Comparison of ENCODE assay signal across 13 cellular contexts in the genomic region with DNA sequence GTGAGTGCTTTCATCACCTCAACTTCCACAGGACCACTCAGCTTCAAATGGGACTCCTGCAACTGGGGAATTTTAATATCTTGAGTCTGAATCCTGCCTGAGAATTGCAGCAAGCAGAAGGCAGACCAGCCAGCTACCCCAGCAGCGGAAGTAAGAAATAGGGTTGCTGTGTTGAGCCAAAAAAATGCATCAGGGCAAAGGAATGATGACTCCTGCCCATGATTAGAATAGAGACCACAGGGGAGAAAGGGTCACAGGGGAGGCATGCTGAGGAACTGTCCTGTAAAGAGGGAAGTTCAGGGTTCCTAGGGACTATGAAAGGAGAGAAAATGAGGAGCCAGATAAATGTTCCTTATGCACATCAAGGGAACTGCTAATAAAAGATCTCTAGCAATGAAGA.
DNase-seq lines count a peak whose midpoint lies in the region; FAIRE-seq and TF ChIP-seq lines count a peak whose summit lies in the region.
"Had no signal": no experiment of that assay in that cellular context is flagged by ENCODE, and none has a peak within 500 bp of the region (broad histone marks: within the 10 kb centered on the region; RNA-seq: fewer than 3 reads in every experiment).

No MANE protein-coding gene starts in this region.

- H3K9me3 ChIP-seq in osteoblast (ENCODE audit: low read depth, low read length) (no peaks in the 10 kb centered on the region), transverse colon (no peaks in the 10 kb centered on the region), small intestine (ENCODE audit: control insufficient read depth, low read depth) (no peaks in the 10 kb centered on the region), colonic mucosa (no peaks in the 10 kb centered on the region)

- H3K27me3 ChIP-seq in osteoblast (ENCODE audit: insufficient read depth, low read length) (no peaks in the 10 kb centered on the region), transverse colon (no peaks in the 10 kb centered on the region), small intestine (ENCODE audit: control insufficient read depth in 2 of 2, insufficient read depth in 2 of 2, low read length in 2 of 2) (no peaks in the 10 kb centered on the region), colonic mucosa (no peaks in the 10 kb centered on the region)

- H3K79me2 ChIP-seq in osteoblast (ENCODE audit: insufficient read depth, low read length), result no peaks in the 10 kb centered on the region

- no peak for TF ChIP-seq POLR2A in transverse colon (IDR thresholded peaks at IDR 0.05)

- H3K27ac ChIP-seq in osteoblast (ENCODE audit: low read depth, low read length) (peak overlapping the region; percentile 4), transverse colon (no peak overlapping the region), small intestine (ENCODE audit: low read depth in 1 of 2, low read length in 1 of 2) (no peak overlapping the region), colonic mucosa (no peak overlapping the region)

- peak overlapping the region; percentile 19 for H3K4me2 ChIP-seq in osteoblast (ENCODE audit: insufficient read depth, low read length)

- no peak overlapping the region for H2AFZ ChIP-seq in osteoblast (ENCODE audit: low read length)

- no peak overlapping the region for H3K4me3 ChIP-seq in epithelial cell of esophagus (ENCODE audit: low read length)
- no peak overlapping the region for H3K4me3 ChIP-seq in osteoblast (ENCODE audit: insufficient read depth, low read length)
- no peak overlapping the region for H3K4me3 ChIP-seq in transverse colon
- H3K4me3 ChIP-seq in small intestine (ENCODE audit: low read depth in 1 of 2, low read length in 2 of 2), result no peak overlapping the region
- H3K4me3 ChIP-seq in colonic mucosa, result no peak overlapping the region

- H3K4me1 ChIP-seq in osteoblast (ENCODE audit: insufficient read depth, low read length), result peaks cover 24% of the 10 kb centered on the region
- H3K4me1 ChIP-seq in transverse colon, result no peaks in the 10 kb centered on the region
- no peaks in the 10 kb centered on the region for H3K4me1 ChIP-seq in small intestine (ENCODE audit: control insufficient read depth in 2 of 2, insufficient read depth in 1 of 2, low read depth in 1 of 2, low read length in 1 of 2)
- no peaks in the 10 kb centered on the region for H3K4me1 ChIP-seq in colonic mucosa

- no peaks in the 10 kb centered on the region for H4K20me1 ChIP-seq in osteoblast (ENCODE audit: insufficient read depth, low read length)

- intact Hi-C loops in transverse colon (cut with DNase I; ENCODE audit: low total_unique reads), result no loop called here
- intact Hi-C loops in colonic mucosa (cut with DNase I), result no loop called here

- DNase-seq in GM03348 (ENCODE audit: low spot score) (peak; percentile 66), RKO (ENCODE audit: low spot score) (peak; percentile 1), epithelial cell of esophagus (ENCODE audit: low read depth) (peak; percentile 48), osteoblast (ENCODE audit: insufficient read length, low spot score, missing footprints) (peak; percentile 73), transverse colon (no peak), small intestine (no peak), colonic mucosa (no peak), ureter (ENCODE audit: low spot score) (no peak)
- DNase-seq: activated CD4-positive, alpha-beta T cell treated with anti-CD3 and anti-CD28 coated beads, Interleukin-2, amount 10 ng/mL, durations not matched to agents 24 days and 14 days; CD4-positive, CD25-positive, alpha-beta regulatory T cell; foreskin melanocyte; NCI-H2107 had no signal

- H3K9ac ChIP-seq in colonic mucosa (ENCODE audit: low read depth in 2 of 2, low read length in 2 of 2), result no peak overlapping the region

- TF ChIP-seq EP300 in transverse colon (IDR thresholded peaks at IDR 0.05; ENCODE audit: low read depth), result no peak

- TF ChIP-seq CTCF in epithelial cell of esophagus (IDR thresholded peaks at IDR 0.05; ENCODE audit: insufficient read depth, low read depth, low read length, missing control alignments) (no peak), osteoblast (IDR thresholded peaks at IDR 0.05; ENCODE audit: extremely low read depth, low read depth, low read length) (no peak), transverse colon (IDR thresholded peaks at IDR 0.05) (no peak), colonic mucosa (IDR thresholded peaks at IDR 0.05) (no peak)

- 48 to 80% methylated on average over 1 of the region's 1 CpG for WGBS in transverse colon (ENCODE audit: low coverage in 1 of 2), 2 donors
- WGBS in small intestine, 3 donors, result 73 to 86% (median 84%) methylated on average over 1 of the region's 1 CpG

- FAIRE-seq in small intestine (lab: Jason Lieb, UNC), result no peak
- FAIRE-seq: islet of Langerhans had no signal

- no peaks in the 10 kb centered on the region for H3K36me3 ChIP-seq in osteoblast (ENCODE audit: insufficient read depth, low read length)
- no peaks in the 10 kb centered on the region for H3K36me3 ChIP-seq in transverse colon
- no peaks in the 10 kb centered on the region for H3K36me3 ChIP-seq in small intestine (ENCODE audit: control insufficient read depth in 2 of 2, insufficient read depth in 2 of 2, low read length in 2 of 2)
- H3K36me3 ChIP-seq in colonic mucosa, result no peaks in the 10 kb centered on the region

- in situ Hi-C loops in transverse colon (cut with MboI; ENCODE audit: low pct_ligation_motif_present in 1 of 4, low pct_unique_long_range_greater_than_20kb in 1 of 4, low sequenced_read_pairs in 3 of 4), result no loop called here

Comparison
In these comparisons a context has a peak if more than half of its experiments do, and no peak if none do; other contexts are left out.
1. DNase-seq: peak in GM03348 (single experiment), RKO (single experiment), epithelial cell of esophagus (single experiment) and osteoblast (single experiment); none in transverse colon (single experiment), small intestine (single experiment), colonic mucosa (single experiment) and ureter (single experiment).